In the genomic region with DNA sequence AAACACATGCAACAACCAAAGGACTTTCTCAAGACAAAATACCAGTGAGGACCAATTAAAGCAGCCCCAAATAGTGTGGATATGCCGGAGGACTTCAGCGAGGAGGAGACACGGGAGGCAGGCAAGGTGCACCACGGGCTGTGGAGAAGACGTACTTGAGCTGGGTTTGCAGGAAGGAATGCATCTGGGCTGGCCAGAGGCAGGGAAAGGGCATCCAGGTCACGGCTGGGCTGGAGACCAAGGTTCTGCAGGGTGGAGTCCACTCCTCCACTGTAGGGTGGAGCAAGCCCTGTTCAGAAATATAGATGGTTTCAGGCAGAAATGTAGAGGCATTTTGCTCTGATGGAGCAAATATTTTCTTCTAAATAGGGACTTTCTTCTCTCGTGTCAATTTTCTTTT, we compare ENCODE assay signal across 2 cellular contexts.
TF ChIP-seq lines count a peak whose summit lies in the region.

No MANE protein-coding gene starts in this region.

TF ChIP-seq in SK-N-SH, 30 proteins besides CTCF, POLR2A, EP300 and RAD21 (continued from another document):
- TF ChIP-seq, protein P1, sequence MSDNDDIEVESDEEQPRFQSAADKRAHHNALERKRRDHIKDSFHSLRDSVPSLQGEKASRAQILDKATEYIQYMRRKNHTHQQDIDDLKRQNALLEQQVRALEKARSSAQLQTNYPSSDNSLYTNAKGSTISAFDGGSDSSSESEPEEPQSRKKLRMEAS (IDR thresholded peaks at IDR 0.05; ENCODE audit: low read depth), result no peak
- no peak for TF ChIP-seq MEF2A (IDR thresholded peaks at IDR 0.05; ENCODE audit: borderline replicate concordance, low read depth)
- TF ChIP-seq ELF1 (IDR thresholded peaks at IDR 0.05), result no peak
- TF ChIP-seq, protein P2, sequence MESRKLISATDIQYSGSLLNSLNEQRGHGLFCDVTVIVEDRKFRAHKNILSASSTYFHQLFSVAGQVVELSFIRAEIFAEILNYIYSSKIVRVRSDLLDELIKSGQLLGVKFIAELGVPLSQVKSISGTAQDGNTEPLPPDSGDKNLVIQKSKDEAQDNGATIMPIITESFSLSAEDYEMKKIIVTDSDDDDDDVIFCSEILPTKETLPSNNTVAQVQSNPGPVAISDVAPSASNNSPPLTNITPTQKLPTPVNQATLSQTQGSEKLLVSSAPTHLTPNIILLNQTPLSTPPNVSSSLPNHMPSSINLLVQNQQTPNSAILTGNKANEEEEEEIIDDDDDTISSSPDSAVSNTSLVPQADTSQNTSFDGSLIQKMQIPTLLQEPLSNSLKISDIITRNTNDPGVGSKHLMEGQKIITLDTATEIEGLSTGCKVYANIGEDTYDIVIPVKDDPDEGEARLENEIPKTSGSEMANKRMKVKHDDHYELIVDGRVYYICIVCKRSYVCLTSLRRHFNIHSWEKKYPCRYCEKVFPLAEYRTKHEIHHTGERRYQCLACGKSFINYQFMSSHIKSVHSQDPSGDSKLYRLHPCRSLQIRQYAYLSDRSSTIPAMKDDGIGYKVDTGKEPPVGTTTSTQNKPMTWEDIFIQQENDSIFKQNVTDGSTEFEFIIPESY (IDR thresholded peaks at IDR 0.05; ENCODE audit: borderline replicate concordance, low read depth), result no peak
- TF ChIP-seq FOSL2 (IDR thresholded peaks at IDR 0.05; ENCODE audit: borderline replicate concordance, low read depth), result no peak
- TF ChIP-seq, protein P3, sequence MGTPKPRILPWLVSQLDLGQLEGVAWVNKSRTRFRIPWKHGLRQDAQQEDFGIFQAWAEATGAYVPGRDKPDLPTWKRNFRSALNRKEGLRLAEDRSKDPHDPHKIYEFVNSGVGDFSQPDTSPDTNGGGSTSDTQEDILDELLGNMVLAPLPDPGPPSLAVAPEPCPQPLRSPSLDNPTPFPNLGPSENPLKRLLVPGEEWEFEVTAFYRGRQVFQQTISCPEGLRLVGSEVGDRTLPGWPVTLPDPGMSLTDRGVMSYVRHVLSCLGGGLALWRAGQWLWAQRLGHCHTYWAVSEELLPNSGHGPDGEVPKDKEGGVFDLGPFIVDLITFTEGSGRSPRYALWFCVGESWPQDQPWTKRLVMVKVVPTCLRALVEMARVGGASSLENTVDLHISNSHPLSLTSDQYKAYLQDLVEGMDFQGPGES (IDR thresholded peaks at IDR 0.05; ENCODE audit: low read depth, low read length), result no peak
- TF ChIP-seq SMC3 (IDR thresholded peaks at IDR 0.05; ENCODE audit: low read depth, low read length), result no peak

TF ChIP-seq in SK-N-SH treated with all-trans-retinoic acid at 6 μM for 48 hours, 23 proteins besides CTCF, POLR2A, EP300 and RAD21 (continued from another document):
- TF ChIP-seq, protein P4, sequence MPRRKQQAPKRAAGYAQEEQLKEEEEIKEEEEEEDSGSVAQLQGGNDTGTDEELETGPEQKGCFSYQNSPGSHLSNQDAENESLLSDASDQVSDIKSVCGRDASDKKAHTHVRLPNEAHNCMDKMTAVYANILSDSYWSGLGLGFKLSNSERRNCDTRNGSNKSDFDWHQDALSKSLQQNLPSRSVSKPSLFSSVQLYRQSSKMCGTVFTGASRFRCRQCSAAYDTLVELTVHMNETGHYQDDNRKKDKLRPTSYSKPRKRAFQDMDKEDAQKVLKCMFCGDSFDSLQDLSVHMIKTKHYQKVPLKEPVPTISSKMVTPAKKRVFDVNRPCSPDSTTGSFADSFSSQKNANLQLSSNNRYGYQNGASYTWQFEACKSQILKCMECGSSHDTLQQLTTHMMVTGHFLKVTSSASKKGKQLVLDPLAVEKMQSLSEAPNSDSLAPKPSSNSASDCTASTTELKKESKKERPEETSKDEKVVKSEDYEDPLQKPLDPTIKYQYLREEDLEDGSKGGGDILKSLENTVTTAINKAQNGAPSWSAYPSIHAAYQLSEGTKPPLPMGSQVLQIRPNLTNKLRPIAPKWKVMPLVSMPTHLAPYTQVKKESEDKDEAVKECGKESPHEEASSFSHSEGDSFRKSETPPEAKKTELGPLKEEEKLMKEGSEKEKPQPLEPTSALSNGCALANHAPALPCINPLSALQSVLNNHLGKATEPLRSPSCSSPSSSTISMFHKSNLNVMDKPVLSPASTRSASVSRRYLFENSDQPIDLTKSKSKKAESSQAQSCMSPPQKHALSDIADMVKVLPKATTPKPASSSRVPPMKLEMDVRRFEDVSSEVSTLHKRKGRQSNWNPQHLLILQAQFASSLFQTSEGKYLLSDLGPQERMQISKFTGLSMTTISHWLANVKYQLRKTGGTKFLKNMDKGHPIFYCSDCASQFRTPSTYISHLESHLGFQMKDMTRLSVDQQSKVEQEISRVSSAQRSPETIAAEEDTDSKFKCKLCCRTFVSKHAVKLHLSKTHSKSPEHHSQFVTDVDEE (CRISPR knock-in tag; IDR thresholded peaks at IDR 0.05), result no peak
- TF ChIP-seq, protein P5, sequence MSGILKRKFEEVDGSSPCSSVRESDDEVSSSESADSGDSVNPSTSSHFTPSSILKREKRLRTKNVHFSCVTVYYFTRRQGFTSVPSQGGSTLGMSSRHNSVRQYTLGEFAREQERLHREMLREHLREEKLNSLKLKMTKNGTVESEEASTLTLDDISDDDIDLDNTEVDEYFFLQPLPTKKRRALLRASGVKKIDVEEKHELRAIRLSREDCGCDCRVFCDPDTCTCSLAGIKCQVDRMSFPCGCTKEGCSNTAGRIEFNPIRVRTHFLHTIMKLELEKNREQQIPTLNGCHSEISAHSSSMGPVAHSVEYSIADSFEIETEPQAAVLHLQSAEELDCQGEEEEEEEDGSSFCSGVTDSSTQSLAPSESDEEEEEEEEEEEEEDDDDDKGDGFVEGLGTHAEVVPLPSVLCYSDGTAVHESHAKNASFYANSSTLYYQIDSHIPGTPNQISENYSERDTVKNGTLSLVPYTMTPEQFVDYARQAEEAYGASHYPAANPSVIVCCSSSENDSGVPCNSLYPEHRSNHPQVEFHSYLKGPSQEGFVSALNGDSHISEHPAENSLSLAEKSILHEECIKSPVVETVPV (CRISPR knock-in tag; IDR thresholded peaks at IDR 0.05), result no peak
- TF ChIP-seq ZNF565 (CRISPR knock-in tag; conservative IDR thresholded peaks at IDR 0.05; ENCODE audit: low read depth), result no peak
- TF ChIP-seq, protein P6, sequence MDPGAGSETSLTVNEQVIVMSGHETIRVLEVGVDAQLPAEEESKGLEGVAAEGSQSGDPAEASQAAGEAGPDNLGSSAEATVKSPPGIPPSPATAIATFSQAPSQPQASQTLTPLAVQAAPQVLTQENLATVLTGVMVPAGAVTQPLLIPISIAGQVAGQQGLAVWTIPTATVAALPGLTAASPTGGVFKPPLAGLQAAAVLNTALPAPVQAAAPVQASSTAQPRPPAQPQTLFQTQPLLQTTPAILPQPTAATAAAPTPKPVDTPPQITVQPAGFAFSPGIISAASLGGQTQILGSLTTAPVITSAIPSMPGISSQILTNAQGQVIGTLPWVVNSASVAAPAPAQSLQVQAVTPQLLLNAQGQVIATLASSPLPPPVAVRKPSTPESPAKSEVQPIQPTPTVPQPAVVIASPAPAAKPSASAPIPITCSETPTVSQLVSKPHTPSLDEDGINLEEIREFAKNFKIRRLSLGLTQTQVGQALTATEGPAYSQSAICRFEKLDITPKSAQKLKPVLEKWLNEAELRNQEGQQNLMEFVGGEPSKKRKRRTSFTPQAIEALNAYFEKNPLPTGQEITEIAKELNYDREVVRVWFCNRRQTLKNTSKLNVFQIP (CRISPR knock-in tag; IDR thresholded peaks at IDR 0.05; ENCODE audit: borderline replicate concordance, low read depth), result no peak
- no peak for TF ChIP-seq ARNTL (CRISPR knock-in tag; IDR thresholded peaks at IDR 0.05; ENCODE audit: borderline replicate concordance, low read depth)
- TF ChIP-seq OSR1 (CRISPR knock-in tag; IDR thresholded peaks at IDR 0.05), result no peak
- no peak for TF ChIP-seq TCF4 (CRISPR knock-in tag; IDR thresholded peaks at IDR 0.05; ENCODE audit: borderline replicate concordance)
